35 cellular contexts compared by ENCODE assay signal in genomic region chr4:101210331-101210730, GRCh38.
"Had no signal": no experiment of that assay in that cellular context is flagged by ENCODE, and none has a peak within 500 bp of the region (broad histone marks: within the 10 kb centered on the region; RNA-seq: fewer than 3 reads in every experiment).

No MANE protein-coding gene starts in this region.

- H3K9me3 ChIP-seq: Peyer's patch had no signal

- H3K36me3 ChIP-seq: brain microvascular endothelial cell, cardiac muscle cell, Peyer's patch, WERI-Rb-1 had no signal

- H3K27ac ChIP-seq: cardiac muscle cell, Peyer's patch, WERI-Rb-1 had no signal

- H3K9me3 Mint-ChIP-seq: activated naive CD8-positive, alpha-beta T cell treated with anti-CD3 and anti-CD28 coated beads for 36 hours; activated T-helper 17 cell treated with anti-CD3 and anti-CD28 coated beads, Interleukin-2, amount 50 U/mL, for 72 hours; central memory CD8-positive, alpha-beta T cell; T-cell had no signal

- H3K27ac Mint-ChIP-seq: activated CD4-positive, alpha-beta memory T cell treated with anti-CD3 and anti-CD28 coated beads, Interleukin-2, amount 10 ng/mL, durations not matched to agents 7 days and 5 days; activated CD8-positive, alpha-beta memory T cell treated with anti-CD3 and anti-CD28 coated beads, Interleukin-2, amount 10 ng/mL, durations not matched to agents 7 days and 5 days; activated naive CD8-positive, alpha-beta T cell treated with anti-CD3 and anti-CD28 coated beads for 36 hours; activated T-cell treated with anti-CD3 and anti-CD28 coated beads, Interleukin-2, amount 50 U/mL, for 72 hours; activated T-helper 17 cell treated with anti-CD3 and anti-CD28 coated beads, Interleukin-2, amount 50 U/mL, for 72 hours; T-cell had no signal

- ATAC-seq: activated CD8-positive, alpha-beta memory T cell treated with anti-CD3 and anti-CD28 coated beads, Interleukin-2, amount 10 ng/mL, durations not matched to agents 7 days and 5 days; activated T-cell treated with anti-CD3 and anti-CD28 coated beads, Interleukin-2, amount 50 U/mL, for 72 hours; Right ventricle myocardium inferior; T-cell had no signal

- DNase-seq: activated CD4-positive, alpha-beta memory T cell treated with anti-CD3 and anti-CD28 coated beads, Interleukin-2, amount 10 ng/mL, durations not matched to agents 7 days and 5 days; activated CD4-positive, alpha-beta T cell treated with anti-CD3 and anti-CD28 coated beads for 1 hour; activated CD4-positive, alpha-beta T cell treated with anti-CD3 and anti-CD28 coated beads for 48 hours; activated CD4-positive, CD25-positive, alpha-beta regulatory T cell; activated CD8-positive, alpha-beta memory T cell treated with anti-CD3 and anti-CD28 coated beads for 24 hours; activated CD8-positive, alpha-beta memory T cell treated with anti-CD3 and anti-CD28 coated beads, Interleukin-2, amount 10 ng/mL, durations not matched to agents 7 days and 5 days; activated effector memory CD4-positive, alpha-beta T cell treated with anti-CD3 and anti-CD28 coated beads, Interleukin-2, amount 50 U/mL, for 16 hours; activated naive CD4-positive, alpha-beta T cell; activated naive CD4-positive, alpha-beta T cell treated with anti-CD3 and anti-CD28 coated beads, Interleukin-2, amount 50 U/mL, for 16 hours; activated naive CD8-positive, alpha-beta T cell treated with anti-CD3 and anti-CD28 coated beads for 36 hours; activated T-cell treated with anti-CD3 and anti-CD28 coated beads, Interleukin-2, amount 50 U/mL, for 1 hour; activated T-cell treated with anti-CD3 and anti-CD28 coated beads, Interleukin-2, amount 50 U/mL, for 72 hours; amniotic stem cell; aorta; brain microvascular endothelial cell; Karpas-422; MM.1S; MV-4-11; NCI-H1092; NCI-H1436 treated with DMSO at 0.1 percent for 48 hours; NCI-H1694 treated with DMSO at 0.1 percent for 48 hours; NCI-H2029; NCI-H2171; NCI-H510A; Peyer's patch; RPMI8226; SIG-M5; T-cell; T-helper 2 cell; T-helper 9 cell; WERI-Rb-1 had no signal

- H3K4me3 Mint-ChIP-seq: activated CD4-positive, alpha-beta memory T cell treated with anti-CD3 and anti-CD28 coated beads, Interleukin-2, amount 10 ng/mL, durations not matched to agents 7 days and 5 days; activated CD8-positive, alpha-beta memory T cell treated with anti-CD3 and anti-CD28 coated beads, Interleukin-2, amount 10 ng/mL, durations not matched to agents 7 days and 5 days; activated naive CD8-positive, alpha-beta T cell treated with anti-CD3 and anti-CD28 coated beads for 36 hours; activated T-cell treated with anti-CD3 and anti-CD28 coated beads, Interleukin-2, amount 50 U/mL, for 72 hours; activated T-helper 17 cell treated with anti-CD3 and anti-CD28 coated beads, Interleukin-2, amount 50 U/mL, for 72 hours; central memory CD8-positive, alpha-beta T cell; T-cell had no signal

- H3K4me1 ChIP-seq: Peyer's patch had no signal

- H3K27me3 ChIP-seq: brain microvascular endothelial cell, cardiac muscle cell, Peyer's patch had no signal

- H3K4me3 ChIP-seq: cardiac muscle cell, Peyer's patch had no signal

- H3K27me3 Mint-ChIP-seq: activated CD4-positive, alpha-beta memory T cell treated with anti-CD3 and anti-CD28 coated beads, Interleukin-2, amount 10 ng/mL, durations not matched to agents 7 days and 5 days; activated CD8-positive, alpha-beta memory T cell treated with anti-CD3 and anti-CD28 coated beads, Interleukin-2, amount 10 ng/mL, durations not matched to agents 7 days and 5 days; activated naive CD8-positive, alpha-beta T cell treated with anti-CD3 and anti-CD28 coated beads for 36 hours; activated T-helper 17 cell treated with anti-CD3 and anti-CD28 coated beads, Interleukin-2, amount 50 U/mL, for 72 hours; central memory CD8-positive, alpha-beta T cell; T-cell had no signal
